ENCODE assay signal across 23 cellular contexts in genomic region chr1:111453706-111454105, GRCh38. TPM values are rescaled to one million over a fixed set of nuclear protein-coding genes. Genes with fewer than 3 reads are reported as not detected.
"Had no signal": no experiment of that assay in that cellular context is flagged by ENCODE, and none has a peak within 500 bp of the region (broad histone marks: within the 10 kb centered on the region; RNA-seq: fewer than 3 reads in every experiment).

No MANE protein-coding gene starts in this region.

- H3K4me3 Mint-ChIP-seq: activated T-helper 1 cell treated with anti-CD3 and anti-CD28 coated beads, Interleukin-12 subunit alpha, Interleukin-12 subunit beta, Interleukin-2, Interleukin-4 antibody, amounts not matched to agents 30 ng/mL and 10 ng/mL and 1 ng/mL, durations not matched to agents 14 hours and 24 hours and 36 hours; immature natural killer cell; T-helper 1 cell treated with Interleukin-12 subunit alpha and Interleukin-12 subunit beta and Interleukin-4 antibody, amounts not matched to agents 30 μg/mL and 1 μg/mL, for 36 hours had no signal

- H3K27ac Mint-ChIP-seq: activated T-helper 1 cell treated with anti-CD3 and anti-CD28 coated beads, Interleukin-12 subunit alpha, Interleukin-12 subunit beta, Interleukin-2, Interleukin-4 antibody, amounts not matched to agents 30 ng/mL and 10 ng/mL and 1 ng/mL, durations not matched to agents 14 hours and 24 hours and 36 hours; T-helper 1 cell treated with Interleukin-12 subunit alpha and Interleukin-12 subunit beta and Interleukin-4 antibody, amounts not matched to agents 30 μg/mL and 1 μg/mL, for 36 hours had no signal

- H3K9me3 Mint-ChIP-seq: activated T-helper 1 cell treated with anti-CD3 and anti-CD28 coated beads, Interleukin-12 subunit alpha, Interleukin-12 subunit beta, Interleukin-2, Interleukin-4 antibody, amounts not matched to agents 30 ng/mL and 10 ng/mL and 1 ng/mL, durations not matched to agents 14 hours and 24 hours and 36 hours; T-helper 1 cell treated with Interleukin-12 subunit alpha and Interleukin-12 subunit beta and Interleukin-4 antibody, amounts not matched to agents 30 μg/mL and 1 μg/mL, for 36 hours had no signal

- DNase-seq: activated CD4-positive, alpha-beta T cell treated with anti-CD3 and anti-CD28 coated beads for 1 hour; activated CD8-positive, alpha-beta memory T cell treated with anti-CD3 and anti-CD28 coated beads for 24 hours; activated CD8-positive, alpha-beta memory T cell treated with anti-CD3 and anti-CD28 coated beads, Interleukin-2, amount 50 U/mL, for 48 hours; amniotic stem cell; dermis blood vessel endothelial cell; effector memory CD4-positive, alpha-beta T cell; esophagus squamous epithelium; immature natural killer cell; kidney glomerular epithelial cell; left ventricle myocardium inferior; mammary epithelial cell; midbrain; occipital lobe; sigmoid colon; spleen; stimulated activated CD8-positive, alpha-beta memory T cell treated with anti-CD3 and anti-CD28 coated beads, Interleukin-4, amount 100 ng/mL, for 48 hours; stimulated activated naive CD4-positive, alpha-beta T cell treated with Interleukin-2 at 50 U/mL for 16 hours; thyroid gland; WERI-Rb-1 had no signal

RNA-seq across cellular contexts. Expression of gene ADORA3, which starts 49.7 kb away (rescaled TPM):
- total RNA-seq: chondrocyte, dermis blood vessel endothelial cell, mammary epithelial cell, renal cortical epithelial cell had no signal
